In genomic region chr6:2852514-2852855, GRCh38 we compare ENCODE assay signal across 18 cellular contexts. TPM values are rescaled to one million over a fixed set of nuclear protein-coding genes. Genes with fewer than 3 reads are reported as not detected.
DNase-seq lines count a peak whose midpoint lies in the region; ATAC-seq, FAIRE-seq and TF ChIP-seq lines count a peak whose summit lies in the region.
"Had no signal": no experiment of that assay in that cellular context is flagged by ENCODE, and none has a peak within 500 bp of the region (broad histone marks: within the 10 kb centered on the region; RNA-seq: fewer than 3 reads in every experiment).

No MANE protein-coding gene starts in this region.

- no peaks in the 10 kb centered on the region for H4K20me1 ChIP-seq in K562 (replicated peaks; ENCODE audit: control insufficient read depth, insufficient read depth, low read length)

- no peak overlapping the region for H3K4me2 ChIP-seq in K562 (ENCODE audit: insufficient read depth, low read length)

- no peak for TF ChIP-seq POLR2A in K562 (conservative IDR thresholded peaks at IDR 0.05)

- no peaks in the 10 kb centered on the region for H3K36me3 ChIP-seq in K562 (ENCODE audit: control insufficient read depth, insufficient read depth, low read length)
- H3K36me3 ChIP-seq in neutrophil, result no peaks in the 10 kb centered on the region
- H3K36me3 ChIP-seq: heart right ventricle, lower lobe of right lung, tibial nerve had no signal

- H3K4me1 Mint-ChIP-seq in activated CD8-positive, alpha-beta T cell treated with anti-CD3 and anti-CD28 coated beads for 36 hours (ENCODE audit: low read depth), result peaks cover 64% of the 10 kb centered on the region
- peaks cover 73% of the 10 kb centered on the region for H3K4me1 Mint-ChIP-seq in activated CD8-positive, alpha-beta T cell treated with anti-CD3 and anti-CD28 coated beads, Interleukin-2, amount 10 ng/mL, durations not matched to agents 7 days and 5 days (ENCODE audit: low read depth)
- peaks cover 35 to 47% (median 45%) of the 10 kb centered on the region in 3 donors for H3K4me1 Mint-ChIP-seq in IgD-negative memory B cell

- H3K9me3 Mint-ChIP-seq in activated CD8-positive, alpha-beta T cell treated with anti-CD3 and anti-CD28 coated beads for 36 hours, result peaks cover 5% of the 10 kb centered on the region
- no peaks in the 10 kb centered on the region for H3K9me3 Mint-ChIP-seq in activated CD8-positive, alpha-beta T cell treated with anti-CD3 and anti-CD28 coated beads, Interleukin-2, amount 10 ng/mL, durations not matched to agents 7 days and 5 days (ENCODE audit: insufficient read depth)
- H3K9me3 Mint-ChIP-seq in IgD-negative memory B cell, result peaks cover 2 to 6% (median 5%) of the 10 kb centered on the region in 3 donors
- H3K9me3 Mint-ChIP-seq: endodermal cell, immature natural killer cell had no signal

- no peak overlapping the region for H2AFZ ChIP-seq in K562 (ENCODE audit: low read depth, low read length)

- FAIRE-seq in K562 (lab: Jason Lieb, UNC), result no peak
- FAIRE-seq: HepG2 had no signal

- ATAC-seq in activated CD8-positive, alpha-beta T cell treated with anti-CD3 and anti-CD28 coated beads for 36 hours, result no peak
- no peak for ATAC-seq in activated CD8-positive, alpha-beta T cell treated with anti-CD3 and anti-CD28 coated beads, Interleukin-2, amount 10 ng/mL, durations not matched to agents 7 days and 5 days
- ATAC-seq in K562, result no peak
- ATAC-seq in activated CD4-positive, CD25-positive, alpha-beta regulatory T cell treated with anti-CD3 and anti-CD28 coated beads, Interleukin-2, amount 50 U/mL, for 24 hours, result no peak
- ATAC-seq: heart right ventricle, lower lobe of right lung had no signal

- H3K4me1 ChIP-seq in K562 (replicated peaks in 1 of 2; ENCODE audit: control insufficient read depth in 2 of 2, insufficient read depth in 2 of 2, low read length in 2 of 2) (peaks cover 36 to 66% of the 10 kb centered on the region in 2 experiments), neutrophil (ENCODE audit: control insufficient read depth in 1 of 2, insufficient read depth in 1 of 2, low read depth in 1 of 2, low read length in 1 of 2) (peaks cover 66 to 69% of the 10 kb centered on the region in 2 experiments)

- 81% methylated on average over 6 of the region's 6 CpGs for WGBS in K562 (ENCODE audit: insufficient coverage, low coverage, missing lambda C conversion rate)

- H3K27ac ChIP-seq in K562 (ENCODE audit: extremely low read depth, low read depth, low read length), result peak overlapping the region; percentile 98; the same call in 1 of the 3 replicates
- H3K27ac ChIP-seq in neutrophil, result peak overlapping the region; percentile 94
- H3K27ac ChIP-seq: lower lobe of right lung had no signal

- peaks cover 3% of the 10 kb centered on the region for H3K36me3 Mint-ChIP-seq in activated CD8-positive, alpha-beta T cell treated with anti-CD3 and anti-CD28 coated beads for 36 hours (ENCODE audit: low read depth)
- H3K36me3 Mint-ChIP-seq in activated CD8-positive, alpha-beta T cell treated with anti-CD3 and anti-CD28 coated beads, Interleukin-2, amount 10 ng/mL, durations not matched to agents 7 days and 5 days (ENCODE audit: low read depth), result peaks cover 5% of the 10 kb centered on the region
- no peaks in the 10 kb centered on the region for H3K36me3 Mint-ChIP-seq in IgD-negative memory B cell
- H3K36me3 Mint-ChIP-seq: immature natural killer cell had no signal

- CTCF ChIA-PET in activated CD8-positive, alpha-beta T cell treated with anti-CD3 and anti-CD28 coated beads for 36 hours (lab: Charles Lee), result no interaction called here
- CTCF ChIA-PET in activated CD8-positive, alpha-beta T cell treated with anti-CD3 and anti-CD28 coated beads, Interleukin-2, amount 10 ng/mL, durations not matched to agents 7 days and 5 days (lab: Charles Lee), result no interaction called here
- CTCF ChIA-PET in K562 (lab: Yijun Ruan, JAX; ENCODE audit: low intra/inter-chr PET ratio), result no interaction called here

- no peaks in the 10 kb centered on the region for H3K79me2 ChIP-seq in K562 (ENCODE audit: control insufficient read depth, insufficient read depth, low read length)

- TF ChIP-seq RAD21 in K562 (CRISPR knock-in tag; conservative IDR thresholded peaks at IDR 0.05 in 1 of 2, IDR thresholded peaks at IDR 0.05 in 1 of 2), result no peak

- H3K27ac Mint-ChIP-seq in activated CD8-positive, alpha-beta T cell treated with anti-CD3 and anti-CD28 coated beads for 36 hours, result peak overlapping the region; percentile 100
- no peak overlapping the region for H3K27ac Mint-ChIP-seq in activated CD8-positive, alpha-beta T cell treated with anti-CD3 and anti-CD28 coated beads, Interleukin-2, amount 10 ng/mL, durations not matched to agents 7 days and 5 days
- H3K27ac Mint-ChIP-seq in IgD-negative memory B cell, result peak overlapping the region in 2 of 3 donors; percentile 69 to 99

- no peak overlapping the region for H3K9ac ChIP-seq in K562 (ENCODE audit: insufficient read depth in 1 of 2, low read depth in 2 of 2, low read length in 2 of 2)

- H3K4me3 ChIP-seq in K562, result no peak overlapping the region
- H3K4me3 ChIP-seq in neutrophil (ENCODE audit: low read depth in 1 of 2, low read length in 1 of 2), result no peak overlapping the region
- H3K4me3 ChIP-seq: heart right ventricle, lower lobe of right lung, tibial nerve had no signal

- no peak for DNase-seq in activated CD8-positive, alpha-beta T cell treated with anti-CD3 and anti-CD28 coated beads for 36 hours
- DNase-seq in activated CD8-positive, alpha-beta T cell treated with anti-CD3 and anti-CD28 coated beads, Interleukin-2, amount 10 ng/mL, durations not matched to agents 7 days and 5 days, result no peak
- DNase-seq in K562 (ENCODE audit: extremely low read depth in 1 of 4, low spot score in 3 of 4) (no peak), kidney tubule cell (ENCODE audit: low spot score) (no peak), NCI-H146 (lab: John Stamatoyannopoulos, UW) (no peak)
- DNase-seq: DND-41, endodermal cell, GOT3, heart right ventricle, immature natural killer cell, lower lobe of right lung, NCI-H187 had no signal

- H3K27me3 Mint-ChIP-seq in activated CD8-positive, alpha-beta T cell treated with anti-CD3 and anti-CD28 coated beads for 36 hours, result no peaks in the 10 kb centered on the region
- H3K27me3 Mint-ChIP-seq in activated CD8-positive, alpha-beta T cell treated with anti-CD3 and anti-CD28 coated beads, Interleukin-2, amount 10 ng/mL, durations not matched to agents 7 days and 5 days (ENCODE audit: low read depth), result no peaks in the 10 kb centered on the region
- no peaks in the 10 kb centered on the region for H3K27me3 Mint-ChIP-seq in IgD-negative memory B cell

- H3K27me3 ChIP-seq in K562 (ENCODE audit: control insufficient read depth in 2 of 2, insufficient read depth in 2 of 2, low read length in 2 of 2) (no peaks in the 10 kb centered on the region), neutrophil (no peaks in the 10 kb centered on the region)
- H3K27me3 ChIP-seq: heart right ventricle, tibial nerve had no signal

- TF ChIP-seq CTCF in activated CD8-positive, alpha-beta T cell treated with anti-CD3 and anti-CD28 coated beads for 36 hours (IDR thresholded peaks at IDR 0.05), result no peak
- TF ChIP-seq CTCF in K562 (IDR thresholded peaks at IDR 0.05 in 2 of 3, conservative IDR thresholded peaks at IDR 0.05 in 1 of 3; ENCODE audit: insufficient read depth in 2 of 3, low read depth in 1 of 3, low read length in 3 of 3) (no peak), neutrophil (IDR thresholded peaks at IDR 0.05) (no peak)

- H3K9me3 ChIP-seq in K562 (replicated peaks; ENCODE audit: control insufficient read depth, insufficient read depth, low read depth, low read length), result no peaks in the 10 kb centered on the region
- no peaks in the 10 kb centered on the region for H3K9me3 ChIP-seq in neutrophil
- H3K9me3 ChIP-seq: heart right ventricle, lower lobe of right lung, tibial nerve had no signal

- intact Hi-C loops in activated CD8-positive, alpha-beta T cell treated with anti-CD3 and anti-CD28 coated beads for 36 hours (cut with micrococcal nuclease), result no loop called here
- intact Hi-C loops in K562 (cut with micrococcal nuclease), result no loop called here

- TF ChIP-seq EP300 in K562 (IDR thresholded peaks at IDR 0.05; ENCODE audit: low read length), result no peak

- no peaks in the 10 kb centered on the region for H3K9me1 ChIP-seq in K562 (ENCODE audit: control insufficient read depth, insufficient read depth, low read length)

- in situ Hi-C loops in K562 (cut with MboI), result no loop called here

- H3K4me3 Mint-ChIP-seq in activated CD8-positive, alpha-beta T cell treated with anti-CD3 and anti-CD28 coated beads for 36 hours, result no peak overlapping the region
- no peak overlapping the region for H3K4me3 Mint-ChIP-seq in activated CD8-positive, alpha-beta T cell treated with anti-CD3 and anti-CD28 coated beads, Interleukin-2, amount 10 ng/mL, durations not matched to agents 7 days and 5 days
- no peak overlapping the region for H3K4me3 Mint-ChIP-seq in IgD-negative memory B cell
- H3K4me3 Mint-ChIP-seq: endodermal cell had no signal

- POLR2A ChIA-PET in activated CD8-positive, alpha-beta T cell treated with anti-CD3 and anti-CD28 coated beads for 36 hours (lab: Charles Lee), result interaction anchor here (3.5 kb wide), 1 partner anchor 50 kb away, joined by 13 read pairs; the partner anchor contains the start of gene SERPINB9
- POLR2A ChIA-PET in activated CD8-positive, alpha-beta T cell treated with anti-CD3 and anti-CD28 coated beads, Interleukin-2, amount 10 ng/mL, durations not matched to agents 7 days and 5 days (lab: Charles Lee), result no interaction called here
- POLR2A ChIA-PET in K562 (lab: Yijun Ruan, JAX), result no interaction called here

- BruUV-seq in K562 (replicated peaks; lab: Mats Ljungman, UMichigan), result no TSS peak

RNA-seq across cellular contexts. Expression of gene SERPINB1, which starts 10.8 kb away (rescaled TPM):
- total RNA-seq in activated CD8-positive, alpha-beta T cell treated with anti-CD3 and anti-CD28 coated beads for 36 hours, result 10 to 100 TPM; 55.8 to 60.0 TPM
- 10 to 100 TPM; 55.1 to 57.1 TPM for total RNA-seq in activated CD8-positive, alpha-beta T cell treated with anti-CD3 and anti-CD28 coated beads, Interleukin-2, amount 10 ng/mL, durations not matched to agents 7 days and 5 days
- 85.6 TPM for polyA plus RNA-seq in IgD-negative memory B cell
- total RNA-seq in K562 (2011; cell fraction: chromatin; rRNA removed; ENCODE audit: low replicate concordance), result 11.1 and 19.1 TPM in 2 replicates
- total RNA-seq in K562 (2011; cell fraction: nucleolus; rRNA removed), result 13.9 and 18.2 TPM in 2 replicates
- total RNA-seq in K562 (2011; cell fraction: nucleoplasm; rRNA removed), result 16.9 and 26.9 TPM in 2 replicates
- total RNA-seq in K562 (2014; rRNA removed), result 36.7 and 41.2 TPM in 2 replicates
- 49.3 and 62.5 TPM in 2 replicates for total RNA-seq in K562 (2014; rRNA removed; fragmentation: Illumina TruSeq; extraction: Trizol)
- 31.9 and 33.9 TPM in 2 replicates for total RNA-seq in K562 (2015; rRNA removed; fragmentation: Illumina TruSeq; extraction: Trizol)
- total RNA-seq in K562 (2021), result 45.6 and 46.5 TPM in 2 replicates
- polyA plus RNA-seq in K562 (2011; rRNA removed), result 49.4 and 108 TPM in 2 replicates
- polyA plus RNA-seq in K562 (2011; cell fraction: cytosol; rRNA removed), result 24.3 and 27.5 TPM in 2 replicates
- 22.6 and 24.2 TPM in 2 replicates for polyA plus RNA-seq in K562 (2011; cell fraction: nucleus; rRNA removed)
- 44.7 and 93.0 TPM in 2 replicates for polyA plus RNA-seq in K562 (2012)
- 57.7 and 78.3 TPM in 2 replicates for polyA plus RNA-seq in K562 (2014; fragmentation: Illumina TruSeq; extraction: Trizol)
- polyA plus RNA-seq in K562 (2014; fragmentation: Nextera tagmentation; extraction: Ambion mirVana), result 10 to 100 TPM; 63.8 to 68.7 TPM
- 61.9 and 66.9 TPM in 2 replicates for polyA plus RNA-seq in K562 (2014; rRNA removed)
- 48.6 and 55.2 TPM in 2 replicates for polyA minus RNA-seq in K562 (2011; rRNA and poly(A)+ RNA removed)
- polyA minus RNA-seq in K562 (2011; cell fraction: cytosol; rRNA and poly(A)+ RNA removed), result 25.9 and 43.6 TPM in 2 replicates
- polyA minus RNA-seq in K562 (2011; cell fraction: nucleus; rRNA and poly(A)+ RNA removed), result 20.3 and 22.5 TPM in 2 replicates

RNA-seq across cellular contexts. Expression of gene SERPINB9, which starts 50.6 kb away (rescaled TPM):
- 10 to 100 TPM; 65.7 to 70.3 TPM for total RNA-seq in activated CD8-positive, alpha-beta T cell treated with anti-CD3 and anti-CD28 coated beads for 36 hours
- 10 to 100 TPM; 36.9 to 38.1 TPM for total RNA-seq in activated CD8-positive, alpha-beta T cell treated with anti-CD3 and anti-CD28 coated beads, Interleukin-2, amount 10 ng/mL, durations not matched to agents 7 days and 5 days
- polyA plus RNA-seq in IgD-negative memory B cell, result 20.1 TPM
- 38.5 and 40.9 TPM in 2 replicates for total RNA-seq in K562 (2011; cell fraction: chromatin; rRNA removed; ENCODE audit: low replicate concordance)
- 25.5 and 30.9 TPM in 2 replicates for total RNA-seq in K562 (2011; cell fraction: nucleolus; rRNA removed)
- 39.8 and 60.8 TPM in 2 replicates for total RNA-seq in K562 (2011; cell fraction: nucleoplasm; rRNA removed)
- total RNA-seq in K562 (2014; rRNA removed), result 18.8 and 18.9 TPM in 2 replicates
- 30.7 and 37.5 TPM in 2 replicates for total RNA-seq in K562 (2014; rRNA removed; fragmentation: Illumina TruSeq; extraction: Trizol)
- 18.4 and 21.5 TPM in 2 replicates for total RNA-seq in K562 (2015; rRNA removed; fragmentation: Illumina TruSeq; extraction: Trizol)
- total RNA-seq in K562 (2021), result 31.7 and 37.0 TPM in 2 replicates
- 72.3 and 136 TPM in 2 replicates for polyA plus RNA-seq in K562 (2011; rRNA removed)
- polyA plus RNA-seq in K562 (2011; cell fraction: cytosol; rRNA removed), result 68.2 and 93.0 TPM in 2 replicates
- 24.3 and 46.3 TPM in 2 replicates for polyA plus RNA-seq in K562 (2011; cell fraction: nucleus; rRNA removed)
- 21.2 and 35.3 TPM in 2 replicates for polyA plus RNA-seq in K562 (2012)
- 34.6 and 40.3 TPM in 2 replicates for polyA plus RNA-seq in K562 (2014; fragmentation: Illumina TruSeq; extraction: Trizol)
- 10 to 100 TPM; 12.1 to 20.0 TPM for polyA plus RNA-seq in K562 (2014; fragmentation: Nextera tagmentation; extraction: Ambion mirVana)
- 26.6 and 32.2 TPM in 2 replicates for polyA plus RNA-seq in K562 (2014; rRNA removed)
- 75.4 and 149 TPM in 2 replicates for polyA minus RNA-seq in K562 (2011; rRNA and poly(A)+ RNA removed)
- polyA minus RNA-seq in K562 (2011; cell fraction: cytosol; rRNA and poly(A)+ RNA removed), result 34.9 and 85.8 TPM in 2 replicates
- 14.3 and 16.3 TPM in 2 replicates for polyA minus RNA-seq in K562 (2011; cell fraction: nucleus; rRNA and poly(A)+ RNA removed)
- total RNA-seq: MCF 10A had no signal
